In the genomic region with DNA sequence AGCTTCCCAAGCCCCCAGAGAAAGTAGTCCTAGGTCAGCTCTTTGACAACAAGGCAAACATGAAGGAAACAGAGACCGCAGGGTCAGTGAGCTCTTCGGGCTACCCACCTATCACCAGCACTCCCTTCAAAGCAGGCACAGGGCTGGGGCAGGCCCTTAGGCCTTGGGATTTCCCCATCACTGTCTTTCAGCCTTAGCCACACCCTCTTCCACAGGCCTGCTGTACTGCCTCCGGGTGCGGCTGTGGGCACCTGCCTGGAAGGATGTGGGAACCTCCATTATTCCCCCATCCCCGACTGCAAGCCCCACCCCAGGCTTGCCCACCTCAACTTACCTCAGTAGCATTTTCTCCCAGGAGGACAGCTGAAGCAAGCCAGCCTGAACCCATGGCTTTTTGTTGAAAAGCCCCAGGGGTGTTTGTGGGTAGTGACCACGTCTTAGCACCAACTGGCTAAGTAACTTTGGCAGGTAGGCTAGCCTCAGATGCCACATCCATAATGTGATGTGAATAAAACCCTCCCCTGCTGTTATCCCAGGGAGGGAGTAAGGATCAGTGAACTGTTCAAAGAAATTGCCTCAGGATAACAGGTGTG, we compare ENCODE assay signal across 9 cellular contexts.
A peak's percentile ranks its signal among the peaks of the same experiment; 100 is the strongest.
DNase-seq lines count a peak whose midpoint lies in the region; ATAC-seq, FAIRE-seq and TF ChIP-seq lines count a peak whose summit lies in the region.
"Had no signal": no experiment of that assay in that cellular context is flagged by ENCODE, and none has a peak within 500 bp of the region (broad histone marks: within the 10 kb centered on the region; RNA-seq: fewer than 3 reads in every experiment).

No MANE protein-coding gene starts in this region.

- no peaks in the 10 kb centered on the region for H3K36me3 Mint-ChIP-seq in activated CD4-positive, alpha-beta T cell treated with anti-CD3 and anti-CD28 coated beads for 36 hours (ENCODE audit: low read depth)
- H3K36me3 Mint-ChIP-seq in activated T-helper 1 cell treated with anti-CD3 and anti-CD28 coated beads, Interleukin-12 subunit alpha, Interleukin-12 subunit beta, Interleukin-2, Interleukin-4 antibody, amounts not matched to agents 30 ng/mL and 10 ng/mL and 1 ng/mL, durations not matched to agents 14 hours and 24 hours and 36 hours (ENCODE audit: low read depth), result no peaks in the 10 kb centered on the region
- H3K36me3 Mint-ChIP-seq in GM23338 (ENCODE audit: low read depth), result peaks cover 4% of the 10 kb centered on the region; the same call in 1 of the 3 replicates

- H3K36me3 ChIP-seq in GM23338 (ENCODE audit: insufficient read depth) (no peaks in the 10 kb centered on the region), suprapubic skin (no peaks in the 10 kb centered on the region)

- no peak overlapping the region for H3K27ac Mint-ChIP-seq in activated CD4-positive, alpha-beta T cell treated with anti-CD3 and anti-CD28 coated beads for 36 hours
- no peak overlapping the region for H3K27ac Mint-ChIP-seq in activated T-helper 1 cell treated with anti-CD3 and anti-CD28 coated beads, Interleukin-12 subunit alpha, Interleukin-12 subunit beta, Interleukin-2, Interleukin-4 antibody, amounts not matched to agents 30 ng/mL and 10 ng/mL and 1 ng/mL, durations not matched to agents 14 hours and 24 hours and 36 hours
- no peak overlapping the region for H3K27ac Mint-ChIP-seq in GM23338

- no peaks in the 10 kb centered on the region for H3K9me3 ChIP-seq in suprapubic skin

- no peaks in the 10 kb centered on the region for H3F3A ChIP-seq in GM23338 (replicated peaks; ENCODE audit: low read depth)

- H3K4me1 Mint-ChIP-seq in activated CD4-positive, alpha-beta T cell treated with anti-CD3 and anti-CD28 coated beads for 36 hours, result peaks cover 10% of the 10 kb centered on the region
- peaks cover 18% of the 10 kb centered on the region for H3K4me1 Mint-ChIP-seq in activated T-helper 1 cell treated with anti-CD3 and anti-CD28 coated beads, Interleukin-12 subunit alpha, Interleukin-12 subunit beta, Interleukin-2, Interleukin-4 antibody, amounts not matched to agents 30 ng/mL and 10 ng/mL and 1 ng/mL, durations not matched to agents 14 hours and 24 hours and 36 hours (ENCODE audit: low read depth)
- no peaks in the 10 kb centered on the region for H3K4me1 Mint-ChIP-seq in GM23338

- no peaks in the 10 kb centered on the region for H3K27me3 Mint-ChIP-seq in activated CD4-positive, alpha-beta T cell treated with anti-CD3 and anti-CD28 coated beads for 36 hours
- peaks cover 20% of the 10 kb centered on the region for H3K27me3 Mint-ChIP-seq in activated T-helper 1 cell treated with anti-CD3 and anti-CD28 coated beads, Interleukin-12 subunit alpha, Interleukin-12 subunit beta, Interleukin-2, Interleukin-4 antibody, amounts not matched to agents 30 ng/mL and 10 ng/mL and 1 ng/mL, durations not matched to agents 14 hours and 24 hours and 36 hours (ENCODE audit: insufficient read depth)
- H3K27me3 Mint-ChIP-seq in GM23338 (ENCODE audit: insufficient read depth, low read depth, poor library complexity), result no peaks in the 10 kb centered on the region

- no peaks in the 10 kb centered on the region for H3K79me2 ChIP-seq in GM23338 (replicated peaks; ENCODE audit: insufficient read depth)

- H3K4me3 ChIP-seq in GM23338 (no peak overlapping the region), suprapubic skin (no peak overlapping the region)

- ATAC-seq in activated CD4-positive, alpha-beta T cell treated with anti-CD3 and anti-CD28 coated beads for 36 hours, result peak; percentile 100
- ATAC-seq in HG03342 (IDR thresholded peaks at IDR 0.05; ENCODE audit: unreplicated experiment) (peak; percentile 97), GM23338 (no peak)

- FAIRE-seq in frontal cortex (lab: Jason Lieb, UNC), result no peak
- FAIRE-seq: A204.1 had no signal

- peak; percentile 62 for DNase-seq in activated CD4-positive, alpha-beta T cell treated with anti-CD3 and anti-CD28 coated beads for 36 hours
- no peak for DNase-seq in activated CD4-positive, alpha-beta T cell treated with anti-CD3 and anti-CD28 coated beads, Interleukin-2, amount 50 U/mL, for 1 hour
- DNase-seq in activated T-helper 1 cell treated with anti-CD3 and anti-CD28 coated beads, Interleukin-12 subunit alpha, Interleukin-12 subunit beta, Interleukin-2, Interleukin-4 antibody, amounts not matched to agents 30 ng/mL and 10 ng/mL and 1 ng/mL, durations not matched to agents 14 hours and 24 hours and 36 hours (ENCODE audit: low spot score), result peak; percentile 39
- peak; percentile 11 to 34 for DNase-seq in stimulated activated CD4-positive, alpha-beta T cell treated with anti-CD3 and anti-CD28 coated beads, Interleukin-4, amount 100 ng/mL, for 48 hours (ENCODE audit: low read depth in 2 of 2)
- no peak for DNase-seq in GM23338 (ENCODE audit: low spot score)
- no peak for DNase-seq in frontal cortex (ENCODE audit: low spot score in 2 of 2)
- no peak for DNase-seq in suprapubic skin (ENCODE audit: low spot score in 2 of 2)

- H3K4me2 ChIP-seq in GM23338, result no peak overlapping the region

- POLR2A ChIA-PET in activated CD4-positive, alpha-beta T cell treated with anti-CD3 and anti-CD28 coated beads for 36 hours (lab: Charles Lee), result no interaction called here

- H3K27ac ChIP-seq in GM23338 (ENCODE audit: low read depth) (no peak overlapping the region), suprapubic skin (no peak overlapping the region)

- no peak overlapping the region for H3K4me3 Mint-ChIP-seq in activated CD4-positive, alpha-beta T cell treated with anti-CD3 and anti-CD28 coated beads for 36 hours
- no peak overlapping the region for H3K4me3 Mint-ChIP-seq in activated T-helper 1 cell treated with anti-CD3 and anti-CD28 coated beads, Interleukin-12 subunit alpha, Interleukin-12 subunit beta, Interleukin-2, Interleukin-4 antibody, amounts not matched to agents 30 ng/mL and 10 ng/mL and 1 ng/mL, durations not matched to agents 14 hours and 24 hours and 36 hours
- H3K4me3 Mint-ChIP-seq in GM23338, result no peak overlapping the region

- no peak for TF ChIP-seq POLR2A in suprapubic skin (IDR thresholded peaks at IDR 0.05)

- no peak overlapping the region for H2AFZ ChIP-seq in GM23338

- no peak for TF ChIP-seq CTCF in GM23338 (conservative IDR thresholded peaks at IDR 0.05; ENCODE audit: low read depth in 2 of 2)
- TF ChIP-seq CTCF in suprapubic skin (IDR thresholded peaks at IDR 0.05), result no peak

- intact Hi-C loops in activated CD4-positive, alpha-beta T cell treated with anti-CD3 and anti-CD28 coated beads for 36 hours (cut with DNase I, micrococcal nuclease), result no loop called here
- intact Hi-C loops in activated T-helper 1 cell treated with anti-CD3 and anti-CD28 coated beads, Interleukin-12 subunit alpha, Interleukin-12 subunit beta, Interleukin-2, Interleukin-4 antibody, amounts not matched to agents 30 ng/mL and 10 ng/mL and 1 ng/mL, durations not matched to agents 14 hours and 24 hours and 36 hours (cut with micrococcal nuclease), result loop anchor here (1.0 kb wide), 4 partner anchors 11 to 149 kb away; no protein-coding TSS in a partner anchor

- H3K9me3 Mint-ChIP-seq in activated CD4-positive, alpha-beta T cell treated with anti-CD3 and anti-CD28 coated beads for 36 hours (ENCODE audit: low read depth), result no peaks in the 10 kb centered on the region
- H3K9me3 Mint-ChIP-seq in activated T-helper 1 cell treated with anti-CD3 and anti-CD28 coated beads, Interleukin-12 subunit alpha, Interleukin-12 subunit beta, Interleukin-2, Interleukin-4 antibody, amounts not matched to agents 30 ng/mL and 10 ng/mL and 1 ng/mL, durations not matched to agents 14 hours and 24 hours and 36 hours, result no peaks in the 10 kb centered on the region
- H3K9me3 Mint-ChIP-seq in GM23338, result peaks cover 12% of the 10 kb centered on the region

- CTCF ChIA-PET in activated CD4-positive, alpha-beta T cell treated with anti-CD3 and anti-CD28 coated beads for 36 hours (lab: Charles Lee), result no interaction called here

- H3K9me2 ChIP-seq in GM23338 (ENCODE audit: insufficient read depth), result peaks cover 18% of the 10 kb centered on the region; the same call in 1 of the 2 replicates

- TF ChIP-seq EP300 in suprapubic skin (IDR thresholded peaks at IDR 0.05), result no peak

- no peaks in the 10 kb centered on the region for H3K4me1 ChIP-seq in GM23338 (ENCODE audit: insufficient read depth)
- peaks cover 6% of the 10 kb centered on the region for H3K4me1 ChIP-seq in suprapubic skin

- no peaks in the 10 kb centered on the region for H4K20me1 ChIP-seq in GM23338 (replicated peaks; ENCODE audit: insufficient read depth)

- 57% methylated on average over 6 of the region's 6 CpGs for WGBS in suprapubic skin

- H3K27me3 ChIP-seq in GM23338 (ENCODE audit: insufficient read depth), result no peaks in the 10 kb centered on the region
- H3K27me3 ChIP-seq in suprapubic skin, result no peaks in the 10 kb centered on the region

TF ChIP-seq in GM23338, 12 proteins besides CTCF, POLR2A, EP300 and RAD21 (continues in another document):
- TF ChIP-seq STAT1 (IDR thresholded peaks at IDR 0.05; ENCODE audit: unreplicated experiment) (no peak), POLR2AphosphoS5 (IDR thresholded peaks at IDR 0.05; ENCODE audit: low read depth) (no peak)

Comparison
In these comparisons a context has a peak if more than half of its experiments do, and no peak if none do; other contexts are left out.
1. DNase-seq: peak in activated CD4-positive, alpha-beta T cell treated with anti-CD3 and anti-CD28 coated beads for 36 hours (single experiment), activated T-helper 1 cell treated with anti-CD3 and anti-CD28 coated beads, Interleukin-12 subunit alpha, Interleukin-12 subunit beta, Interleukin-2, Interleukin-4 antibody, amounts not matched to agents 30 ng/mL and 10 ng/mL and 1 ng/mL, durations not matched to agents 14 hours and 24 hours and 36 hours (single experiment) and stimulated activated CD4-positive, alpha-beta T cell treated with anti-CD3 and anti-CD28 coated beads, Interleukin-4, amount 100 ng/mL, for 48 hours (2 of 2); none in activated CD4-positive, alpha-beta T cell treated with anti-CD3 and anti-CD28 coated beads, Interleukin-2, amount 50 U/mL, for 1 hour (single experiment), GM23338 (single experiment), frontal cortex (0 of 2) and suprapubic skin (0 of 2).